3 cellular contexts compared by ENCODE assay signal in genomic region chr4:122978789-122979188, GRCh38.
"Had no signal": no experiment of that assay in that cellular context is flagged by ENCODE, and none has a peak within 500 bp of the region (broad histone marks: within the 10 kb centered on the region; RNA-seq: fewer than 3 reads in every experiment).

No MANE protein-coding gene starts in this region.

- ATAC-seq: GM23338 had no signal

- H3K4me2 ChIP-seq: GM23338 had no signal

- DNase-seq: H9, HCEC 1CT had no signal

- H2AFZ ChIP-seq: GM23338 had no signal

- H3K4me3 ChIP-seq: GM23338 had no signal
